ENCODE assay signal across 1 cellular context in genomic region chr10:118531105-118531851, GRCh38.
TF ChIP-seq lines count a peak whose summit lies in the region.

No MANE protein-coding gene starts in this region.

TF ChIP-seq in K562, 482 proteins besides CTCF, POLR2A, EP300 and RAD21 (continued from another document):
- 0 out of 2 replicates have a peak, but pooled peaks have one; percentile 17 for TF ChIP-seq CBFA2T3 (IDR thresholded peaks at IDR 0.05)
- peak; percentile 97 for TF ChIP-seq ATF7 (IDR thresholded peaks at IDR 0.05)
- peak; percentile 36; the same call in 1 of the 2 replicates for TF ChIP-seq CTBP1 (IDR thresholded peaks at IDR 0.05; ENCODE audit: borderline replicate concordance)
- TF ChIP-seq NFATC3 (IDR thresholded peaks at IDR 0.05), result no peak
- peak; percentile 33 for TF ChIP-seq ARID1B (IDR thresholded peaks at IDR 0.05)
- TF ChIP-seq ATF1 (CRISPR knock-in tag; IDR thresholded peaks at IDR 0.05), result no peak
- peak; percentile 66 for TF ChIP-seq ATF1 (tag; IDR thresholded peaks at IDR 0.05)
- TF ChIP-seq CREM (IDR thresholded peaks at IDR 0.05; ENCODE audit: low read depth), result peak; percentile 68
- peak; percentile 72 for TF ChIP-seq JUN (IDR thresholded peaks at IDR 0.05; ENCODE audit: borderline replicate concordance, low read depth, low read length)
- no peak for TF ChIP-seq JUN (CRISPR knock-in tag; IDR thresholded peaks at IDR 0.05; ENCODE audit: borderline replicate concordance)
- TF ChIP-seq, protein P1, sequence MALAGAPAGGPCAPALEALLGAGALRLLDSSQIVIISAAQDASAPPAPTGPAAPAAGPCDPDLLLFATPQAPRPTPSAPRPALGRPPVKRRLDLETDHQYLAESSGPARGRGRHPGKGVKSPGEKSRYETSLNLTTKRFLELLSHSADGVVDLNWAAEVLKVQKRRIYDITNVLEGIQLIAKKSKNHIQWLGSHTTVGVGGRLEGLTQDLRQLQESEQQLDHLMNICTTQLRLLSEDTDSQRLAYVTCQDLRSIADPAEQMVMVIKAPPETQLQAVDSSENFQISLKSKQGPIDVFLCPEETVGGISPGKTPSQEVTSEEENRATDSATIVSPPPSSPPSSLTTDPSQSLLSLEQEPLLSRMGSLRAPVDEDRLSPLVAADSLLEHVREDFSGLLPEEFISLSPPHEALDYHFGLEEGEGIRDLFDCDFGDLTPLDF (CRISPR knock-in tag; IDR thresholded peaks at IDR 0.05), result no peak
- no peak for TF ChIP-seq CBX8 (IDR thresholded peaks at IDR 0.05; ENCODE audit: borderline replicate concordance, extremely low read depth, low read depth, low read length, poor library complexity, severe bottlenecking)
- no peak for TF ChIP-seq ZKSCAN8 (CRISPR knock-in tag; IDR thresholded peaks at IDR 0.05)
- TF ChIP-seq SRSF1 (IDR thresholded peaks at IDR 0.05; ENCODE audit: low read depth, low read length), result no peak
- TF ChIP-seq, protein P2, sequence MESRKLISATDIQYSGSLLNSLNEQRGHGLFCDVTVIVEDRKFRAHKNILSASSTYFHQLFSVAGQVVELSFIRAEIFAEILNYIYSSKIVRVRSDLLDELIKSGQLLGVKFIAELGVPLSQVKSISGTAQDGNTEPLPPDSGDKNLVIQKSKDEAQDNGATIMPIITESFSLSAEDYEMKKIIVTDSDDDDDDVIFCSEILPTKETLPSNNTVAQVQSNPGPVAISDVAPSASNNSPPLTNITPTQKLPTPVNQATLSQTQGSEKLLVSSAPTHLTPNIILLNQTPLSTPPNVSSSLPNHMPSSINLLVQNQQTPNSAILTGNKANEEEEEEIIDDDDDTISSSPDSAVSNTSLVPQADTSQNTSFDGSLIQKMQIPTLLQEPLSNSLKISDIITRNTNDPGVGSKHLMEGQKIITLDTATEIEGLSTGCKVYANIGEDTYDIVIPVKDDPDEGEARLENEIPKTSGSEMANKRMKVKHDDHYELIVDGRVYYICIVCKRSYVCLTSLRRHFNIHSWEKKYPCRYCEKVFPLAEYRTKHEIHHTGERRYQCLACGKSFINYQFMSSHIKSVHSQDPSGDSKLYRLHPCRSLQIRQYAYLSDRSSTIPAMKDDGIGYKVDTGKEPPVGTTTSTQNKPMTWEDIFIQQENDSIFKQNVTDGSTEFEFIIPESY (CRISPR knock-in tag; IDR thresholded peaks at IDR 0.05), result no peak
- TF ChIP-seq BDP1 (IDR thresholded peaks at IDR 0.05; ENCODE audit: insufficient read depth, insufficient read length), result no peak
- TF ChIP-seq SPI1 (IDR thresholded peaks at IDR 0.05; ENCODE audit: borderline replicate concordance, low read depth, low read length), result peak; percentile 74
- no peak for TF ChIP-seq ZNF785 (CRISPR knock-in tag; IDR thresholded peaks at IDR 0.05)
- TF ChIP-seq ZNF124 (CRISPR knock-in tag; IDR thresholded peaks at IDR 0.05), result no peak
- TF ChIP-seq ETV5 (CRISPR knock-in tag; IDR thresholded peaks at IDR 0.05; ENCODE audit: low read depth), result no peak
- TF ChIP-seq CEBPG (CRISPR knock-in tag; IDR thresholded peaks at IDR 0.05), result no peak
- peak in 1 of 2 experiments; percentile 46; a peak in 1 of 4 replicates for TF ChIP-seq CEBPG (tag; conservative IDR thresholded peaks at IDR 0.05 in 1 of 2, IDR thresholded peaks at IDR 0.05 in 1 of 2)
- no peak for TF ChIP-seq HNRNPUL1 (IDR thresholded peaks at IDR 0.05; ENCODE audit: low read length)
- peak; percentile 54; the same call in 1 of the 2 replicates for TF ChIP-seq ATF2 (CRISPR knock-in tag; IDR thresholded peaks at IDR 0.05)
- TF ChIP-seq GABPB1 (CRISPR knock-in tag; IDR thresholded peaks at IDR 0.05), result no peak
- TF ChIP-seq CXXC5 (CRISPR knock-in tag; IDR thresholded peaks at IDR 0.05), result no peak
- TF ChIP-seq ZNF41 (CRISPR knock-in tag; conservative IDR thresholded peaks at IDR 0.05), result no peak
- TF ChIP-seq SAFB (IDR thresholded peaks at IDR 0.05; ENCODE audit: borderline replicate concordance, low read depth, low read length), result no peak
- TF ChIP-seq, protein P3, sequence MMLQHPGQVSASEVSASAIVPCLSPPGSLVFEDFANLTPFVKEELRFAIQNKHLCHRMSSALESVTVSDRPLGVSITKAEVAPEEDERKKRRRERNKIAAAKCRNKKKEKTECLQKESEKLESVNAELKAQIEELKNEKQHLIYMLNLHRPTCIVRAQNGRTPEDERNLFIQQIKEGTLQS (IDR thresholded peaks at IDR 0.05), result peak; percentile 97
- TF ChIP-seq, protein P3 (CRISPR knock-in tag; conservative IDR thresholded peaks at IDR 0.05), result no peak; the same call in 1 of the 2 replicates
- no peak for TF ChIP-seq NCOA6 (IDR thresholded peaks at IDR 0.05)
- TF ChIP-seq, protein P4, sequence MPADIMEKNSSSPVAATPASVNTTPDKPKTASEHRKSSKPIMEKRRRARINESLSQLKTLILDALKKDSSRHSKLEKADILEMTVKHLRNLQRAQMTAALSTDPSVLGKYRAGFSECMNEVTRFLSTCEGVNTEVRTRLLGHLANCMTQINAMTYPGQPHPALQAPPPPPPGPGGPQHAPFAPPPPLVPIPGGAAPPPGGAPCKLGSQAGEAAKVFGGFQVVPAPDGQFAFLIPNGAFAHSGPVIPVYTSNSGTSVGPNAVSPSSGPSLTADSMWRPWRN (IDR thresholded peaks at IDR 0.05; ENCODE audit: low read depth), result no peak
- TF ChIP-seq YY1 (IDR thresholded peaks at IDR 0.05; ENCODE audit: borderline replicate concordance in 1 of 3, control insufficient read depth in 1 of 3, extremely low read depth in 1 of 3, insufficient read depth in 3 of 3, insufficient read length in 1 of 3, insufficient replicate concordance in 2 of 3, low read depth in 1 of 3, low read length in 2 of 3), result no peak
